In genomic region chrX:48910926-48911406, GRCh38 we compare ENCODE assay signal across 6 cellular contexts. TPM values are rescaled to one million over a fixed set of nuclear protein-coding genes. Genes with fewer than 3 reads are reported as not detected.
DNase-seq lines count a peak whose midpoint lies in the region; ATAC-seq and TF ChIP-seq lines count a peak whose summit lies in the region.

No MANE protein-coding gene starts in this region.

- H3K4me3 ChIP-seq in ectodermal cell (ENCODE audit: insufficient read depth, low read depth, low read length) (peak overlapping the region; percentile 72), sigmoid colon (peak overlapping the region; percentile 43 to 66 (median 62))

- H3K9me3 ChIP-seq in ectodermal cell (ENCODE audit: control insufficient read depth, low read length) (no peaks in the 10 kb centered on the region), sigmoid colon (no peaks in the 10 kb centered on the region)

- no peaks in the 10 kb centered on the region for H3K27me3 Mint-ChIP-seq in activated T-cell treated with anti-CD3 and anti-CD28 coated beads, Interleukin-2, amount 50 U/mL, for 4 hours (ENCODE audit: low read depth)

- peak overlapping the region; percentile 91 for H3K4me3 Mint-ChIP-seq in activated T-cell treated with anti-CD3 and anti-CD28 coated beads, Interleukin-2, amount 50 U/mL, for 4 hours

- peaks cover 44% of the 10 kb centered on the region for H3K4me1 Mint-ChIP-seq in activated T-cell treated with anti-CD3 and anti-CD28 coated beads, Interleukin-2, amount 50 U/mL, for 4 hours (ENCODE audit: low read depth)

- H3K36me3 Mint-ChIP-seq in activated T-cell treated with anti-CD3 and anti-CD28 coated beads, Interleukin-2, amount 50 U/mL, for 4 hours (ENCODE audit: insufficient read depth): peaks cover 17% of the 10 kb centered on the region

- H3K27ac ChIP-seq in ectodermal cell (ENCODE audit: insufficient read depth, low read depth, low read length, poor library complexity, severe bottlenecking) (no peak overlapping the region), sigmoid colon (peak overlapping the region; percentile 62 to 81 (median 71))

- DNase-seq in activated T-cell treated with anti-CD3 and anti-CD28 coated beads, Interleukin-2, amount 50 U/mL, for 4 hours: no peak
- no peak for DNase-seq in activated T-cell treated with anti-CD3 and anti-CD28 coated beads, Interleukin-2, amount 50 U/mL, for 1 hour
- DNase-seq in sigmoid colon (no peak), D341Med (ENCODE audit: low spot score) (no peak), HuH-7.5 (ENCODE audit: low spot score) (no peak)

- peak; percentile 2 to 7 for ATAC-seq in activated T-cell treated with anti-CD3 and anti-CD28 coated beads, Interleukin-2, amount 50 U/mL, for 4 hours

- intact Hi-C loops in sigmoid colon (cut with DNase I): no loop called here

- H3K9me3 Mint-ChIP-seq in activated T-cell treated with anti-CD3 and anti-CD28 coated beads, Interleukin-2, amount 50 U/mL, for 4 hours: no peaks in the 10 kb centered on the region

- no peak for TF ChIP-seq EP300 in sigmoid colon (IDR thresholded peaks at IDR 0.05)

- no peak for TF ChIP-seq CTCF in sigmoid colon (IDR thresholded peaks at IDR 0.05)

- WGBS in ectodermal cell, 2 experiments: 8% methylated on average over 12 of the region's 12 CpGs
- WGBS in sigmoid colon, 2 donors: 1% methylated on average over 12 of the region's 12 CpGs

- no peaks in the 10 kb centered on the region for H3K27me3 ChIP-seq in ectodermal cell (ENCODE audit: control insufficient read depth, insufficient read depth, low read length, poor library complexity, severe bottlenecking)
- no peaks in the 10 kb centered on the region for H3K27me3 ChIP-seq in sigmoid colon

- no peak for TF ChIP-seq POLR2A in sigmoid colon (IDR thresholded peaks at IDR 0.05)

- H3K36me3 ChIP-seq in ectodermal cell (ENCODE audit: control insufficient read depth, insufficient read depth, low read length): peaks cover 4% of the 10 kb centered on the region
- H3K36me3 ChIP-seq in sigmoid colon: peaks cover 0 to 9% (median 0%) of the 10 kb centered on the region in 4 donors

- H3K4me1 ChIP-seq in ectodermal cell (ENCODE audit: control insufficient read depth, insufficient read depth, low read length) (no peaks in the 10 kb centered on the region), sigmoid colon (peaks cover 0 to 11% (median 5%) of the 10 kb centered on the region in 4 donors)

RNA-seq across cellular contexts. Expression of gene SLC35A2, which starts 0.5 kb away (rescaled TPM):
- 10 to 100 TPM; 23.1 to 31.5 (median 30.6) TPM for total RNA-seq in activated T-cell treated with anti-CD3 and anti-CD28 coated beads, Interleukin-2, amount 50 U/mL, for 4 hours
- polyA plus RNA-seq in ectodermal cell (2013, experiment 1 of 4): 18.2 TPM
- 25.0 TPM for polyA plus RNA-seq in ectodermal cell (2013, experiment 2 of 4)
- polyA plus RNA-seq in ectodermal cell (2013, experiment 3 of 4): 14.1 TPM
- polyA plus RNA-seq in ectodermal cell (2013, experiment 4 of 4): 15.4 TPM
- total RNA-seq in sigmoid colon: 10 to 100 TPM in 1 of 4 donors, 1 to 10 TPM in 3; 5.6 to 20.2 (median 6.0) TPM
- polyA plus RNA-seq in sigmoid colon: 10 to 100 TPM in 1 of 3 donors, 1 to 10 TPM in 2; 6.0 to 43.9 (median 9.0) TPM

RNA-seq across cellular contexts. Expression of gene PIM2, which starts 7.9 kb away (rescaled TPM):
- total RNA-seq in activated T-cell treated with anti-CD3 and anti-CD28 coated beads, Interleukin-2, amount 50 U/mL, for 4 hours: 100 to 1,000 TPM; 197 to 279 (median 270) TPM
- polyA plus RNA-seq in ectodermal cell (2013, experiment 1 of 4): 12.5 TPM
- polyA plus RNA-seq in ectodermal cell (2013, experiment 2 of 4): 13.9 TPM
- polyA plus RNA-seq in ectodermal cell (2013, experiment 3 of 4): 10.5 TPM
- 11.4 TPM for polyA plus RNA-seq in ectodermal cell (2013, experiment 4 of 4)
- total RNA-seq in sigmoid colon: 1 to 10 TPM; 2.4 to 6.9 (median 4.4) TPM
- 10 to 100 TPM in 1 of 3 donors, 1 to 10 TPM in 2; 6.6 to 42.0 (median 6.7) TPM for polyA plus RNA-seq in sigmoid colon

RNA-seq across cellular contexts. Expression of gene PQBP1, which starts 13.2 kb away (rescaled TPM):
- total RNA-seq in activated T-cell treated with anti-CD3 and anti-CD28 coated beads, Interleukin-2, amount 50 U/mL, for 4 hours: 100 to 1,000 TPM; 130 to 147 (median 139) TPM
- polyA plus RNA-seq in ectodermal cell (2013, experiment 1 of 4): 80.0 TPM
- 71.3 TPM for polyA plus RNA-seq in ectodermal cell (2013, experiment 2 of 4)
- 58.9 TPM for polyA plus RNA-seq in ectodermal cell (2013, experiment 3 of 4)
- 62.3 TPM for polyA plus RNA-seq in ectodermal cell (2013, experiment 4 of 4)
- 100 to 1,000 TPM in 2 of 4 donors, 10 to 100 TPM in 2; 83.1 to 103 (median 94.9) TPM for total RNA-seq in sigmoid colon
- 10 to 100 TPM; 65.0 to 80.8 (median 77.5) TPM for polyA plus RNA-seq in sigmoid colon

RNA-seq across cellular contexts. Expression of gene TIMM17B, which starts 13.4 kb away (rescaled TPM):
- total RNA-seq in activated T-cell treated with anti-CD3 and anti-CD28 coated beads, Interleukin-2, amount 50 U/mL, for 4 hours: 100 to 1,000 TPM in 2 of 3 donors, 10 to 100 TPM in 1; 92.7 to 107 (median 102) TPM
- 74.6 TPM for polyA plus RNA-seq in ectodermal cell (2013, experiment 1 of 4)
- polyA plus RNA-seq in ectodermal cell (2013, experiment 2 of 4): 75.7 TPM
- polyA plus RNA-seq in ectodermal cell (2013, experiment 3 of 4): 67.5 TPM
- 81.2 TPM for polyA plus RNA-seq in ectodermal cell (2013, experiment 4 of 4)
- 10 to 100 TPM; 37.7 to 59.6 (median 45.7) TPM for total RNA-seq in sigmoid colon
- polyA plus RNA-seq in sigmoid colon: 10 to 100 TPM; 38.4 to 63.1 (median 53.4) TPM

RNA-seq across cellular contexts. Expression of gene OTUD5, which starts 46.4 kb away (rescaled TPM):
- total RNA-seq in activated T-cell treated with anti-CD3 and anti-CD28 coated beads, Interleukin-2, amount 50 U/mL, for 4 hours: 10 to 100 TPM; 55.5 to 65.2 (median 57.8) TPM
- polyA plus RNA-seq in ectodermal cell (2013, experiment 1 of 4): 60.9 TPM
- 66.5 TPM for polyA plus RNA-seq in ectodermal cell (2013, experiment 2 of 4)
- polyA plus RNA-seq in ectodermal cell (2013, experiment 3 of 4): 50.6 TPM
- 52.6 TPM for polyA plus RNA-seq in ectodermal cell (2013, experiment 4 of 4)
- 10 to 100 TPM; 33.6 to 41.4 (median 38.0) TPM for total RNA-seq in sigmoid colon
- 10 to 100 TPM; 22.4 to 39.3 (median 24.6) TPM for polyA plus RNA-seq in sigmoid colon

Comparison
In these comparisons a context has a peak if more than half of its experiments do, and no peak if none do; other contexts are left out.
1. RNA of gene PIM2, which starts 7.9 kb away (total RNA-seq): 197 to 279 TPM in activated T-cell treated with anti-CD3 and anti-CD28 coated beads, Interleukin-2, amount 50 U/mL, for 4 hours; 2.4 to 6.9 TPM in sigmoid colon; every median in the first group is over 10 times any median in the second.